Comparison of ENCODE assay signal across 7 cellular contexts in the genomic region with DNA sequence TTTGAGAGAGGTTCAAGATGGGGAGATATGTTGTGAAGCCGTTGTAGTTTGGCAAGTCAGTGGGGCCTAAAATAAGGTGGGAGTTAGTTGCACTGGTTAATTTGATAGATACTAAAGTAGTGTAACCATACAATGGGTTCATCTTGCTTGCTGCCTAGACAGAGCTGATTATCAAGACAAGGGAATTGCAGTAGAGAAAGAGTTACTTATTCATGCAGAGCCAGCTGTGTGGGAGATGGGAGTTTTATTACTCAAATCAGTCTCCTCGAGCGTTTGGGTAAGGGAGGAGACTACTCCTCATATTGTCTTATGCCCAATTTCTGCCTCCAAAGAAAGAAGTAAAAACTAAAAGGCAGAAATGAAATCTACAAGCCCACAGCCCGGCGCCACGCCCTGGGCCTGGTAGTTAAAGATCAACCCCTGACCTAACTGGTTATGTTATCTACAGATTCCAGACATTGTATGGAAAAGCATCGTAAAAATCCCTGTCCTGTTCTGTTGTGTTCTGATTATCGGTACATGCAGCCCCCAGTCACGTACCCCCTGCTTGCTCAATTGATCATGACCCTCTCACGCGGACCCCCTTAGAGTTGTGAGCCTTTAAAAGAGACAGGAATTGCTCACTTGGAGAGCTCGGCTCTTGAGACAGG. TPM values are rescaled to one million over a fixed set of nuclear protein-coding genes. Genes with fewer than 3 reads are reported as not detected.
DNase-seq lines count a peak whose midpoint lies in the region; ATAC-seq and TF ChIP-seq lines count a peak whose summit lies in the region.
"Not testable (repeated sequence)": the region's sequence is repeated elsewhere in the genome, so short reads cannot be mapped to it uniquely, and the experiment has no call there.

No MANE protein-coding gene starts in this region.

- POLR2A ChIA-PET in CD8-positive, alpha-beta memory T cell (lab: Charles Lee): interaction anchor here (0.6 kb wide), 1 partner anchor 646 kb away, joined by 4 read pairs; no protein-coding TSS in a partner anchor
- POLR2A ChIA-PET in WTC11 (lab: Charles Lee); naive thymus-derived CD8-positive, alpha-beta T cell (lab: Charles Lee): not testable (repeated sequence)

- TF ChIP-seq CTCF in WTC11 (IDR thresholded peaks at IDR 0.05); left lung (IDR thresholded peaks at IDR 0.05): not testable (repeated sequence)

- not testable (repeated sequence) for H3K4me3 ChIP-seq in CD8-positive, alpha-beta memory T cell (ENCODE audit: low read length); left lung

- not testable (repeated sequence) for H3K4me1 ChIP-seq in CD8-positive, alpha-beta memory T cell (ENCODE audit: insufficient read depth, low read length); left lung

- peaks cover 58 to 80% (median 77%) of the 10 kb centered on the region in 3 donors for H3K4me1 Mint-ChIP-seq in CD8-positive, alpha-beta memory T cell
- peaks cover 65% of the 10 kb centered on the region for H3K4me1 Mint-ChIP-seq in WTC11
- peaks cover 33 to 34% of the 10 kb centered on the region in 2 donors for H3K4me1 Mint-ChIP-seq in effector memory CD8-positive, alpha-beta T cell (ENCODE audit: low read depth in 2 of 2)
- peaks cover 29 to 80% (median 62%) of the 10 kb centered on the region in 4 donors for H3K4me1 Mint-ChIP-seq in naive thymus-derived CD8-positive, alpha-beta T cell
- peaks cover 63% of the 10 kb centered on the region for H3K4me1 Mint-ChIP-seq in stimulated activated effector memory CD8-positive, alpha-beta T cell treated with anti-CD3 and anti-CD28 coated beads, Interleukin-12 subunit alpha, Interleukin-12 subunit beta, amount 100 ng/mL, for 72 hours

- H3K36me3 ChIP-seq in CD8-positive, alpha-beta memory T cell (ENCODE audit: insufficient read depth, low read length); left lung: not testable (repeated sequence)

- CTCF ChIA-PET in CD8-positive, alpha-beta memory T cell (lab: Charles Lee): interaction anchor here (2.3 kb wide), 1 partner anchor 33 kb away, joined by 8 read pairs; no protein-coding TSS in a partner anchor
- CTCF ChIA-PET in WTC11 (lab: Charles Lee): interaction anchor here (1.2 to 2.4 kb wide), 3 partner anchors 9 to 32 kb away, joined by 3 to 13 read pairs (median 9); a partner anchor contains a TSS

- H3K27me3 ChIP-seq in CD8-positive, alpha-beta memory T cell (ENCODE audit: insufficient read depth, low read length, poor library complexity, severe bottlenecking); left lung: not testable (repeated sequence)

- peak overlapping the region in 6 of 8 donors; percentile 1 to 79 (median 62) for H3K27ac Mint-ChIP-seq in CD8-positive, alpha-beta memory T cell
- peak overlapping the region; percentile 72 for H3K27ac Mint-ChIP-seq in WTC11
- peak overlapping the region; percentile 15 to 61 for H3K27ac Mint-ChIP-seq in effector memory CD8-positive, alpha-beta T cell
- peak overlapping the region in 7 of 10 donors; percentile 19 to 89 (median 46) for H3K27ac Mint-ChIP-seq in naive thymus-derived CD8-positive, alpha-beta T cell
- H3K27ac Mint-ChIP-seq in stimulated activated effector memory CD8-positive, alpha-beta T cell treated with anti-CD3 and anti-CD28 coated beads, Interleukin-12 subunit alpha, Interleukin-12 subunit beta, amount 100 ng/mL, for 72 hours: peak overlapping the region; percentile 85

- peak overlapping the region; percentile 43 for H3K27ac ChIP-seq in CD8-positive, alpha-beta memory T cell (ENCODE audit: low read depth, low read length)
- H3K27ac ChIP-seq in left lung: not testable (repeated sequence)

- peaks cover 7 to 12% (median 11%) of the 10 kb centered on the region in 5 donors for H3K9me3 Mint-ChIP-seq in CD8-positive, alpha-beta memory T cell
- peaks cover 28% of the 10 kb centered on the region for H3K9me3 Mint-ChIP-seq in WTC11
- H3K9me3 Mint-ChIP-seq in effector memory CD8-positive, alpha-beta T cell: not testable (repeated sequence)
- peaks cover 0 to 25% (median 13%) of the 10 kb centered on the region in 9 donors for H3K9me3 Mint-ChIP-seq in naive thymus-derived CD8-positive, alpha-beta T cell
- H3K9me3 Mint-ChIP-seq in stimulated activated effector memory CD8-positive, alpha-beta T cell treated with anti-CD3 and anti-CD28 coated beads, Interleukin-12 subunit alpha, Interleukin-12 subunit beta, amount 100 ng/mL, for 72 hours: peaks cover 13% of the 10 kb centered on the region

- not testable (repeated sequence) for H3K27me3 Mint-ChIP-seq in CD8-positive, alpha-beta memory T cell; WTC11 (ENCODE audit: low read depth); effector memory CD8-positive, alpha-beta T cell; naive thymus-derived CD8-positive, alpha-beta T cell

- not testable (repeated sequence) for DNase-seq in CD8-positive, alpha-beta memory T cell; WTC11 (ENCODE audit: low spot score); effector memory CD8-positive, alpha-beta T cell; left lung; naive thymus-derived CD8-positive, alpha-beta T cell; stimulated activated effector memory CD8-positive, alpha-beta T cell treated with anti-CD3 and anti-CD28 coated beads, Interleukin-12 subunit alpha, Interleukin-12 subunit beta, amount 100 ng/mL, for 72 hours (ENCODE audit: low spot score in 2 of 2)
- peak; percentile 88 for DNase-seq in OCI-M1 (lab: John Stamatoyannopoulos, UW)

- H3K9me3 ChIP-seq in CD8-positive, alpha-beta memory T cell (ENCODE audit: low read length): peaks cover 11% of the 10 kb centered on the region
- H3K9me3 ChIP-seq in left lung: peaks cover 0 to 16% of the 10 kb centered on the region in 2 donors

- H3K4me3 Mint-ChIP-seq in CD8-positive, alpha-beta memory T cell: peak overlapping the region in 1 of 7 donors; percentile 33
- peak overlapping the region; percentile 8; the same call in 1 of the 2 replicates for H3K4me3 Mint-ChIP-seq in WTC11
- not testable (repeated sequence) for H3K4me3 Mint-ChIP-seq in effector memory CD8-positive, alpha-beta T cell; stimulated activated effector memory CD8-positive, alpha-beta T cell treated with anti-CD3 and anti-CD28 coated beads, Interleukin-12 subunit alpha, Interleukin-12 subunit beta, amount 100 ng/mL, for 72 hours
- H3K4me3 Mint-ChIP-seq in naive thymus-derived CD8-positive, alpha-beta T cell: peak overlapping the region in 3 of 10 donors; percentile 3 to 24 (median 19)

- not testable (repeated sequence) for ATAC-seq in WTC11; effector memory CD8-positive, alpha-beta T cell (replicated peaks); naive thymus-derived CD8-positive, alpha-beta T cell
- peak; percentile 25 for ATAC-seq in left lung
- ATAC-seq in stimulated activated effector memory CD8-positive, alpha-beta T cell treated with anti-CD3 and anti-CD28 coated beads, Interleukin-12 subunit alpha, Interleukin-12 subunit beta, amount 100 ng/mL, for 72 hours: peak; percentile 42

- intact Hi-C loops in left lung (cut with DNase I): not testable (repeated sequence)

- H3K36me3 Mint-ChIP-seq in CD8-positive, alpha-beta memory T cell: peaks cover 19 to 22% (median 19%) of the 10 kb centered on the region in 3 donors
- H3K36me3 Mint-ChIP-seq in WTC11: peaks cover 37% of the 10 kb centered on the region
- not testable (repeated sequence) for H3K36me3 Mint-ChIP-seq in effector memory CD8-positive, alpha-beta T cell (ENCODE audit: insufficient read depth); stimulated activated effector memory CD8-positive, alpha-beta T cell treated with anti-CD3 and anti-CD28 coated beads, Interleukin-12 subunit alpha, Interleukin-12 subunit beta, amount 100 ng/mL, for 72 hours
- peaks cover 19 to 29% (median 28%) of the 10 kb centered on the region in 3 donors for H3K36me3 Mint-ChIP-seq in naive thymus-derived CD8-positive, alpha-beta T cell

RNA-seq across cellular contexts. Expression of a gene that starts 28.3 kb away (rescaled TPM):
- total RNA-seq in CD8-positive, alpha-beta memory T cell: 10 to 100 TPM; 56.6 to 58.5 TPM
- 30.4 TPM for polyA plus RNA-seq in CD8-positive, alpha-beta memory T cell
- total RNA-seq in WTC11 (2021) (86.7 to 102 TPM (median 91.4 TPM) in 3 replicates), left lung (10 to 100 TPM; 31.5 to 42.8 TPM)
- 10 to 100 TPM; 37.1 to 44.9 TPM for total RNA-seq in naive thymus-derived CD8-positive, alpha-beta T cell
- 10 to 100 TPM; 23.8 to 29.2 (median 24.3) TPM for polyA plus RNA-seq in naive thymus-derived CD8-positive, alpha-beta T cell
